8 cellular contexts compared by ENCODE assay signal in genomic region chr14:73491256-73491976, GRCh38. TPM values are rescaled to one million over a fixed set of nuclear protein-coding genes. Genes with fewer than 3 reads are reported as not detected.
DNase-seq lines count a peak whose midpoint lies in the region; ATAC-seq, FAIRE-seq and TF ChIP-seq lines count a peak whose summit lies in the region.

No MANE protein-coding gene starts in this region.

- H3K79me2 ChIP-seq in endothelial cell of umbilical vein (ENCODE audit: control insufficient read depth, insufficient read depth, low read length) = peaks cover 26% of the 10 kb centered on the region

- peaks cover 15% of the 10 kb centered on the region for H3K4me1 ChIP-seq in endothelial cell of umbilical vein (ENCODE audit: control insufficient read depth, extremely low read depth, insufficient read depth, low read length)
- H3K4me1 ChIP-seq in naive thymus-derived CD4-positive, alpha-beta T cell (ENCODE audit: control insufficient read depth in 2 of 2, insufficient read depth in 2 of 2, low read length in 2 of 2) = peaks cover 21 to 27% of the 10 kb centered on the region in 2 donors

- no peaks in the 10 kb centered on the region for H3K27me3 ChIP-seq in endothelial cell of umbilical vein (ENCODE audit: control insufficient read depth in 2 of 2, insufficient read depth in 2 of 2, low read length in 2 of 2)
- no peaks in the 10 kb centered on the region for H3K27me3 ChIP-seq in naive thymus-derived CD4-positive, alpha-beta T cell (ENCODE audit: control insufficient read depth in 2 of 2, insufficient read depth in 2 of 2, low read length in 2 of 2)

- peaks cover 0 to 21% (median 2%) of the 10 kb centered on the region in 11 donors for H3K9me3 Mint-ChIP-seq in naive thymus-derived CD4-positive, alpha-beta T cell

- H3K4me2 ChIP-seq in endothelial cell of umbilical vein (ENCODE audit: insufficient read depth, low read length) = peak overlapping the region; percentile 85

- POLR2A ChIA-PET in AG04449 (lab: Yijun Ruan, JAX) (interaction anchor here (0.5 to 1.6 kb wide), 5 partner anchors 8 to 183 kb away, joined by 3 to 4 read pairs (median 4); partner anchors contain the start of gene NUMB), endothelial cell of umbilical vein (lab: Charles Lee) (interaction anchor here (1.2 kb wide), 1 partner anchor 9 kb away, joined by 5 read pairs; no protein-coding TSS in a partner anchor)
- POLR2A ChIA-PET in naive thymus-derived CD4-positive, alpha-beta T cell (lab: Charles Lee) = interaction anchor here (0.6 to 4.0 kb wide), 24 partner anchors 8 to 1002 kb away, joined by 3 to 35 read pairs (median 4); partner anchors contain the start of genes ACOT2, ACOT4, ACOT6 and BBOF1

- TF ChIP-seq CTCF in AG04449 (IDR thresholded peaks at IDR 0.05; ENCODE audit: insufficient read depth, low read length, missing control alignments) = no peak
- no peak for TF ChIP-seq CTCF in endothelial cell of umbilical vein (IDR thresholded peaks at IDR 0.05; ENCODE audit: extremely low read depth in 1 of 2, insufficient read depth in 1 of 2, low read depth in 1 of 2, low read length in 2 of 2)

- no peaks in the 10 kb centered on the region for H3K9me3 ChIP-seq in endothelial cell of umbilical vein (replicated peaks; ENCODE audit: control insufficient read depth, insufficient read depth, low read length)
- H3K9me3 ChIP-seq in naive thymus-derived CD4-positive, alpha-beta T cell (ENCODE audit: control insufficient read depth in 2 of 3, low read length in 3 of 3) = no peaks in the 10 kb centered on the region

- ATAC-seq in GM18907 (IDR thresholded peaks at IDR 0.05; ENCODE audit: unreplicated experiment) (peak; percentile 66), HG03139 (IDR thresholded peaks at IDR 0.05; ENCODE audit: unreplicated experiment) (peak; percentile 37)
- peak; percentile 79 for ATAC-seq in naive thymus-derived CD4-positive, alpha-beta T cell

- DNase-seq in AG04449 (ENCODE audit: low read depth, low spot score) (no peak), NCI-H748 (lab: John Stamatoyannopoulos, UW; ENCODE audit: unreplicated experiment) (peak; percentile 85), endothelial cell of umbilical vein (ENCODE audit: low read depth, low spot score) (peak; percentile 71)
- peak; percentile 69 for DNase-seq in activated CD8-positive, alpha-beta memory T cell treated with anti-CD3 and anti-CD28 coated beads, Interleukin-2, amount 50 U/mL, for 4 hours
- DNase-seq in naive thymus-derived CD4-positive, alpha-beta T cell = peak in 7 of 9 donors; percentile 29 to 79 (median 61)
- DNase-seq in stimulated activated naive CD4-positive, alpha-beta T cell (lab: John Stamatoyannopoulos, UW) = peak; percentile 39 to 82 (median 62)

- H3K4me1 Mint-ChIP-seq in naive thymus-derived CD4-positive, alpha-beta T cell = peaks cover 8 to 58% (median 48%) of the 10 kb centered on the region in 7 donors

- H3K4me3 ChIP-seq in AG04449 (ENCODE audit: low read depth, low read length) (peak overlapping the region; percentile 78), endothelial cell of umbilical vein (replicated peaks in 1 of 3; ENCODE audit: insufficient read depth in 1 of 3, low read depth in 1 of 3, low read length in 3 of 3) (peak overlapping the region; percentile 37 to 78 (median 65))
- H3K4me3 ChIP-seq in naive thymus-derived CD4-positive, alpha-beta T cell (ENCODE audit: low read length) = peak overlapping the region; percentile 91

- BruUV-seq in endothelial cell of umbilical vein (replicated peaks; lab: Mats Ljungman, UMichigan) = no TSS peak

- peaks cover 0 to 17% (median 0%) of the 10 kb centered on the region in 5 donors for H3K27me3 Mint-ChIP-seq in naive thymus-derived CD4-positive, alpha-beta T cell

- intact Hi-C loops in endothelial cell of umbilical vein (cut with micrococcal nuclease) = loop anchor here (2.0 to 10.0 kb wide), 2 partner anchors 29 to 277 kb away; no protein-coding TSS in a partner anchor
- intact Hi-C loops in naive thymus-derived CD4-positive, alpha-beta T cell (cut with micrococcal nuclease) = loop anchor here (1.0 to 10.0 kb wide), 14 partner anchors 78 to 1001 kb away; partner anchors contain the start of genes ALDH6A1 (in 2 of the 2), LIN52 (in 2 of the 2), PSEN1 (in 2 of the 2) and RBM25 (in 2 of the 2)

- H3K27ac Mint-ChIP-seq in naive thymus-derived CD4-positive, alpha-beta T cell = peak overlapping the region in 8 of 9 donors; percentile 83 to 90 (median 88)

- peak; percentile 9 for TF ChIP-seq POLR2A in endothelial cell of umbilical vein (IDR thresholded peaks at IDR 0.05; ENCODE audit: low read depth, low read length)

- no peak for FAIRE-seq in endothelial cell of umbilical vein (lab: Jason Lieb, UNC)

- no peaks in the 10 kb centered on the region for H3K9me1 ChIP-seq in endothelial cell of umbilical vein (replicated peaks; ENCODE audit: control insufficient read depth, extremely low read depth, insufficient read depth, low read length)

- H2AFZ ChIP-seq in endothelial cell of umbilical vein (ENCODE audit: low read depth, low read length) = peak overlapping the region; percentile 90

- no peaks in the 10 kb centered on the region for H3K36me3 ChIP-seq in endothelial cell of umbilical vein (ENCODE audit: control insufficient read depth in 2 of 2, extremely low read depth in 1 of 2, insufficient read depth in 2 of 2, low read length in 2 of 2)
- peaks cover 0 to 4% (median 0%) of the 10 kb centered on the region in 3 experiments for H3K36me3 ChIP-seq in naive thymus-derived CD4-positive, alpha-beta T cell (ENCODE audit: control insufficient read depth in 2 of 3, insufficient read depth in 3 of 3, low read length in 3 of 3)

- H3K9ac ChIP-seq in endothelial cell of umbilical vein (replicated peaks; ENCODE audit: extremely low read depth, insufficient read depth, low read length) = peak overlapping the region; percentile 66

- dilution Hi-C loops in endothelial cell of umbilical vein (cut with MboI; ENCODE audit: extremely low pct_ligation_motif_present, low sequenced_read_pairs) = no loop called here

- CTCF ChIA-PET in AG04449 (lab: Yijun Ruan, JAX) = interaction anchor here (1.0 to 1.8 kb wide), 4 partner anchors 8 to 195 kb away, joined by 4 to 9 read pairs (median 6); no protein-coding TSS in a partner anchor
- CTCF ChIA-PET in endothelial cell of umbilical vein (lab: Charles Lee) = interaction anchor here (0.9 to 1.3 kb wide), 6 partner anchors 17 to 318 kb away, joined by 3 to 8 read pairs (median 5); no protein-coding TSS in a partner anchor
- CTCF ChIA-PET in naive thymus-derived CD4-positive, alpha-beta T cell (lab: Charles Lee) = interaction anchor here (0.6 to 1.7 kb wide), 3 partner anchors 18 to 98 kb away, joined by 3 to 9 read pairs (median 3); partner anchors contain the start of gene ACOT2

- peak overlapping the region; percentile 51 for H3K27ac ChIP-seq in endothelial cell of umbilical vein (ENCODE audit: insufficient read depth, low read depth, low read length)
- H3K27ac ChIP-seq in naive thymus-derived CD4-positive, alpha-beta T cell (ENCODE audit: low read depth, low read length) = peak overlapping the region; percentile 86

- H3K4me3 Mint-ChIP-seq in naive thymus-derived CD4-positive, alpha-beta T cell = peak overlapping the region; percentile 84 to 90 (median 88)

- peaks cover 6 to 36% (median 30%) of the 10 kb centered on the region in 5 donors for H3K36me3 Mint-ChIP-seq in naive thymus-derived CD4-positive, alpha-beta T cell

- H4K20me1 ChIP-seq in endothelial cell of umbilical vein (replicated peaks; ENCODE audit: control insufficient read depth, extremely low read depth, insufficient read depth, low read length) = no peaks in the 10 kb centered on the region

TF ChIP-seq in endothelial cell of umbilical vein, 7 proteins besides CTCF, POLR2A, EP300 and RAD21 (continues in another document):
- no peak for TF ChIP-seq EZH2 (IDR thresholded peaks at IDR 0.05; ENCODE audit: borderline replicate concordance, low read depth, low read length, severe bottlenecking)
- no peak for TF ChIP-seq POLR2AphosphoS5 (IDR thresholded peaks at IDR 0.05; ENCODE audit: insufficient read depth, low read depth, low read length)

RNA-seq across cellular contexts. Expression of gene RIOX1, which starts 0.7 kb away (rescaled TPM):
- 15.6 and 17.7 TPM in 2 replicates for total RNA-seq in endothelial cell of umbilical vein
- 12.7 and 14.6 TPM in 2 replicates for polyA plus RNA-seq in endothelial cell of umbilical vein
- 6.9 and 8.7 TPM in 2 replicates for polyA plus RNA-seq in endothelial cell of umbilical vein (2011; cell fraction: cytosol; rRNA removed)
- polyA plus RNA-seq in endothelial cell of umbilical vein (2011; cell fraction: nucleus; rRNA removed) = 4.7 and 5.0 TPM in 2 replicates
- 9.3 and 12.1 TPM in 2 replicates for polyA plus RNA-seq in endothelial cell of umbilical vein (2012)
- polyA minus RNA-seq in endothelial cell of umbilical vein = 12.1 and 18.4 TPM in 2 replicates
- 14.6 TPM for polyA minus RNA-seq in endothelial cell of umbilical vein (2011; cell fraction: cytosol; rRNA and poly(A)+ RNA removed)
- 6.3 and 7.1 TPM in 2 replicates for polyA minus RNA-seq in endothelial cell of umbilical vein (2011; cell fraction: nucleus; rRNA and poly(A)+ RNA removed)
- total RNA-seq in naive thymus-derived CD4-positive, alpha-beta T cell = 10 to 100 TPM; 20.6 to 40.3 (median 28.0) TPM
- 10 to 100 TPM; 33.8 to 44.2 TPM for polyA plus RNA-seq in naive thymus-derived CD4-positive, alpha-beta T cell

RNA-seq across cellular contexts. Expression of gene NUMB, which starts 33.1 kb away (rescaled TPM):
- total RNA-seq in endothelial cell of umbilical vein = 116 and 128 TPM in 2 replicates
- polyA plus RNA-seq in endothelial cell of umbilical vein = 164 and 210 TPM in 2 replicates
- 121 and 133 TPM in 2 replicates for polyA plus RNA-seq in endothelial cell of umbilical vein (2011; cell fraction: cytosol; rRNA removed)
- 224 and 247 TPM in 2 replicates for polyA plus RNA-seq in endothelial cell of umbilical vein (2011; cell fraction: nucleus; rRNA removed)
- polyA plus RNA-seq in endothelial cell of umbilical vein (2012) = 87.1 and 111 TPM in 2 replicates
- 389 and 406 TPM in 2 replicates for polyA minus RNA-seq in endothelial cell of umbilical vein
- 30.2 TPM for polyA minus RNA-seq in endothelial cell of umbilical vein (2011; cell fraction: cytosol; rRNA and poly(A)+ RNA removed)
- polyA minus RNA-seq in endothelial cell of umbilical vein (2011; cell fraction: nucleus; rRNA and poly(A)+ RNA removed) = 207 and 280 TPM in 2 replicates
- 10 to 100 TPM; 48.9 to 90.6 (median 49.4) TPM for total RNA-seq in naive thymus-derived CD4-positive, alpha-beta T cell
- polyA plus RNA-seq in naive thymus-derived CD4-positive, alpha-beta T cell = 10 to 100 TPM; 32.7 to 44.5 TPM

RNA-seq across cellular contexts. Expression of gene ACOT1, which starts 45.5 kb away (rescaled TPM):
- 2.0 and 21.4 TPM in 2 replicates for total RNA-seq in endothelial cell of umbilical vein
- 15.5 and 16.0 TPM in 2 replicates for polyA plus RNA-seq in endothelial cell of umbilical vein
- polyA plus RNA-seq in endothelial cell of umbilical vein (2011; cell fraction: cytosol; rRNA removed) = 9.0 and 11.4 TPM in 2 replicates
- 4.6 and 5.7 TPM in 2 replicates for polyA plus RNA-seq in endothelial cell of umbilical vein (2011; cell fraction: nucleus; rRNA removed)
- polyA plus RNA-seq in endothelial cell of umbilical vein (2012) = 3.3 and 3.9 TPM in 2 replicates
- polyA minus RNA-seq in endothelial cell of umbilical vein = 3.6 and 5.7 TPM in 2 replicates
- polyA minus RNA-seq in endothelial cell of umbilical vein (2011; cell fraction: cytosol; rRNA and poly(A)+ RNA removed) = 2.0 TPM
- 2.1 and 2.3 TPM in 2 replicates for polyA minus RNA-seq in endothelial cell of umbilical vein (2011; cell fraction: nucleus; rRNA and poly(A)+ RNA removed)
- 1 to 10 TPM; 1.4 to 4.1 (median 2.6) TPM for total RNA-seq in naive thymus-derived CD4-positive, alpha-beta T cell
- 1 to 10 TPM; 2.2 to 2.4 TPM for polyA plus RNA-seq in naive thymus-derived CD4-positive, alpha-beta T cell
